In genomic region chr18:60452424-60452823, GRCh38 we compare ENCODE assay signal across 21 cellular contexts.
DNase-seq lines count a peak whose midpoint lies in the region; ATAC-seq, FAIRE-seq and TF ChIP-seq lines count a peak whose summit lies in the region.
"Had no signal": no experiment of that assay in that cellular context is flagged by ENCODE, and none has a peak within 500 bp of the region (broad histone marks: within the 10 kb centered on the region; RNA-seq: fewer than 3 reads in every experiment).

No MANE protein-coding gene starts in this region.

- no peaks in the 10 kb centered on the region for H3K4me1 ChIP-seq in mammary epithelial cell (ENCODE audit: insufficient read depth, low read length)
- no peaks in the 10 kb centered on the region for H3K4me1 ChIP-seq in breast epithelium
- H3K4me1 ChIP-seq in transverse colon: no peaks in the 10 kb centered on the region
- H3K4me1 ChIP-seq: psoas muscle, stomach had no signal

- TF ChIP-seq EP300 in transverse colon (IDR thresholded peaks at IDR 0.05; ENCODE audit: low read depth): no peak

- DNase-seq in mammary epithelial cell (peak; percentile 1), breast epithelium (ENCODE audit: low spot score in 2 of 2) (no peak), RWPE1 (ENCODE audit: low spot score) (peak; percentile 2), fibroblast of mammary gland (ENCODE audit: low read depth) (peak; percentile 10), urothelium cell line (ENCODE audit: low spot score) (peak; percentile 26), NCI-H524 treated with DMSO at 0.1 percent for 48 hours (lab: John Stamatoyannopoulos, UW) (no peak), transverse colon (no peak)
- DNase-seq: activated CD4-positive, alpha-beta T cell treated with anti-CD3 and anti-CD28 coated beads, Interleukin-2, amount 50 U/mL, for 48 hours; activated naive CD8-positive, alpha-beta T cell treated with anti-CD3 and anti-CD28 coated beads, Interleukin-2, amount 10 ng/mL, durations not matched to agents 7 days and 5 days; activated T-cell treated with anti-CD3 and anti-CD28 coated beads, Interleukin-2, amount 50 U/mL, for 48 hours; Calu3; GF-D8; NCI-H1436 treated with DMSO at 0.1 percent for 48 hours; NCI-H526; psoas muscle; stimulated activated CD4-positive, alpha-beta T cell treated with anti-CD3 and anti-CD28 coated beads, Interleukin-15, amount 100 ng/mL, for 24 hours; stomach had no signal

- H3K4me3 ChIP-seq in mammary epithelial cell (replicated peaks in 1 of 3; ENCODE audit: insufficient read depth in 1 of 3, low read depth in 2 of 3, low read length in 3 of 3) (no peak overlapping the region), breast epithelium (no peak overlapping the region), fibroblast of mammary gland (ENCODE audit: control insufficient read depth, low read depth, low read length) (no peak overlapping the region), transverse colon (no peak overlapping the region)
- H3K4me3 ChIP-seq: GM23338, psoas muscle, stomach had no signal

- H3K27ac ChIP-seq in mammary epithelial cell (ENCODE audit: insufficient read depth, low read depth, low read length) (no peak overlapping the region), breast epithelium (no peak overlapping the region), RWPE1 (no peak overlapping the region), transverse colon (no peak overlapping the region)
- H3K27ac ChIP-seq: psoas muscle, stomach, VCaP had no signal

- 52% methylated on average over 1 of the region's 1 CpG for WGBS in mammary epithelial cell (ENCODE audit: low coverage, missing lambda C conversion rate)
- 59 to 89% methylated on average over 1 of the region's 1 CpG for WGBS in transverse colon (ENCODE audit: low coverage in 1 of 2), 2 donors

- no peak overlapping the region for H3K4me2 ChIP-seq in mammary epithelial cell (ENCODE audit: insufficient read depth, low read depth, low read length)
- H3K4me2 ChIP-seq: GM23338 had no signal

- H3K27me3 ChIP-seq in mammary epithelial cell (ENCODE audit: insufficient read depth, low read length) (no peaks in the 10 kb centered on the region), breast epithelium (no peaks in the 10 kb centered on the region), transverse colon (no peaks in the 10 kb centered on the region)
- H3K27me3 ChIP-seq: stomach had no signal

- FAIRE-seq in urothelium cell line (lab: Jason Lieb, UNC): no peak

- intact Hi-C loops in mammary epithelial cell (cut with micrococcal nuclease): no loop called here
- intact Hi-C loops in breast epithelium (cut with DNase I; ENCODE audit: low total_unique reads): no loop called here
- intact Hi-C loops in transverse colon (cut with DNase I; ENCODE audit: low total_unique reads): no loop called here

- TF ChIP-seq CTCF in mammary epithelial cell (conservative IDR thresholded peaks at IDR 0.05 in 1 of 2, IDR thresholded peaks at IDR 0.05 in 1 of 2; ENCODE audit: extremely low read depth in 1 of 2, insufficient read depth in 1 of 2, low read depth in 1 of 2, low read length in 2 of 2): no peak
- no peak for TF ChIP-seq CTCF in breast epithelium (IDR thresholded peaks at IDR 0.05)
- TF ChIP-seq CTCF in RWPE1 (conservative IDR thresholded peaks at IDR 0.05; ENCODE audit: low read depth): no peak
- TF ChIP-seq CTCF in fibroblast of mammary gland (conservative IDR thresholded peaks at IDR 0.05; ENCODE audit: control insufficient read depth, insufficient read depth, low read depth, low read length): no peak
- no peak for TF ChIP-seq CTCF in transverse colon (IDR thresholded peaks at IDR 0.05)

- no peak for ATAC-seq in HG03159 (IDR thresholded peaks at IDR 0.05; ENCODE audit: unreplicated experiment)
- ATAC-seq: GM23338, Panc1, psoas muscle had no signal

- dilution Hi-C loops in mammary epithelial cell (cut with HindIII; ENCODE audit: low sequenced_read_pairs): no loop called here

- BruUV-seq in mammary epithelial cell (replicated peaks; lab: Mats Ljungman, UMichigan): no TSS peak

- no peak overlapping the region for H2AFZ ChIP-seq in mammary epithelial cell (ENCODE audit: low read depth, low read length)
- H2AFZ ChIP-seq: GM23338 had no signal

- TF ChIP-seq POLR2A in breast epithelium (IDR thresholded peaks at IDR 0.05): no peak
- no peak for TF ChIP-seq POLR2A in transverse colon (IDR thresholded peaks at IDR 0.05)

- H3K9me3 ChIP-seq in mammary epithelial cell (replicated peaks; ENCODE audit: insufficient read depth, low read length): no peaks in the 10 kb centered on the region
- H3K9me3 ChIP-seq in breast epithelium: peaks cover 0 to 3% of the 10 kb centered on the region in 2 donors
- no peaks in the 10 kb centered on the region for H3K9me3 ChIP-seq in transverse colon
- H3K9me3 ChIP-seq: psoas muscle had no signal

- H3K36me3 ChIP-seq in mammary epithelial cell (ENCODE audit: insufficient read depth, low read length) (no peaks in the 10 kb centered on the region), breast epithelium (no peaks in the 10 kb centered on the region), transverse colon (no peaks in the 10 kb centered on the region)
- H3K36me3 ChIP-seq: stomach had no signal

- H3K9ac ChIP-seq in mammary epithelial cell (ENCODE audit: insufficient read depth, low read length): no peak overlapping the region

- no peaks in the 10 kb centered on the region for H3K79me2 ChIP-seq in mammary epithelial cell (ENCODE audit: insufficient read depth, low read length)

- in situ Hi-C loops in mammary epithelial cell (cut with MboI; ENCODE audit: low sequenced_read_pairs in 2 of 2): no loop called here
- in situ Hi-C loops in transverse colon (cut with MboI; ENCODE audit: low pct_ligation_motif_present in 1 of 4, low pct_unique_long_range_greater_than_20kb in 1 of 4, low sequenced_read_pairs in 3 of 4): no loop called here

- POLR2A ChIA-PET in RWPE1 (lab: Yijun Ruan, JAX; ENCODE audit: low non-redundant PET): no interaction called here

- H4K20me1 ChIP-seq in mammary epithelial cell (ENCODE audit: insufficient read depth, low read length): no peaks in the 10 kb centered on the region

- CTCF ChIA-PET in mammary epithelial cell (lab: Charles Lee; ENCODE audit: low non-redundant PET) (no interaction called here), RWPE1 (lab: Yijun Ruan, JAX) (no interaction called here)

Comparison
In these comparisons a context has a peak if more than half of its experiments do, and no peak if none do; other contexts are left out.
1. DNase-seq: peak in mammary epithelial cell (single experiment), RWPE1 (single experiment), fibroblast of mammary gland (single experiment) and urothelium cell line (single experiment); none in breast epithelium (0 of 2), NCI-H524 treated with DMSO at 0.1 percent for 48 hours (single experiment) and transverse colon (single experiment).